Comparison of ENCODE assay signal across 19 cellular contexts in the genomic region with DNA sequence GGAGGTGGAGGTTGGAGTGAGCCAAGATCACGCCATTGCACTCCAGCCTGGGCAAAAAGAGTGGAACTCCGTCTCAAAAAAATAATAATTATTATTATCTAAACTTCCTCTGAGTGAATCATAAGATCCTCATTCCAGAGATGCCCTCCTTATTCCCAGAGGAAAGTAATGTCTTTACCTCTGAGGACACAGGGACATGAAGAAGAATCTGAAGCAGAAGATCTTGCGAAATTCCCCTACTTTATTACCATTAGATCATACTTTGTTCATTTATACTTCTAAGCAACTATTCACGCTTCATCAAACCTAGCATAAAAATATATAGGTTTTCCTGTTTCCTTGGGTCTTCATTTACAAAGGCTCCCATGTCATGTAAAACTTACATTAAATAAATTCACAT.
"Had no signal": no experiment of that assay in that cellular context is flagged by ENCODE, and none has a peak within 500 bp of the region (broad histone marks: within the 10 kb centered on the region; RNA-seq: fewer than 3 reads in every experiment).

No MANE protein-coding gene starts in this region.

- H3K36me3 ChIP-seq: spleen, uterus had no signal

- H3K27ac Mint-ChIP-seq: activated CD4-positive, alpha-beta memory T cell treated with anti-CD3 and anti-CD28 coated beads, Interleukin-2, amount 10 ng/mL, durations not matched to agents 7 days and 5 days; activated CD8-positive, alpha-beta memory T cell treated with anti-CD3 and anti-CD28 coated beads, Interleukin-2, amount 10 ng/mL, durations not matched to agents 7 days and 5 days; activated naive CD4-positive, alpha-beta T cell treated with anti-CD3 and anti-CD28 coated beads, Interleukin-2, amount 50 U/mL, for 24 hours; natural killer cell; progenitor cell of endocrine pancreas had no signal

- DNase-seq: activated CD4-positive, alpha-beta memory T cell treated with anti-CD3 and anti-CD28 coated beads, Interleukin-2, amount 10 ng/mL, durations not matched to agents 7 days and 5 days; activated CD4-positive, alpha-beta T cell treated with anti-CD3 and anti-CD28 coated beads for 48 hours; activated CD8-positive, alpha-beta memory T cell treated with anti-CD3 and anti-CD28 coated beads, Interleukin-2, amount 10 ng/mL, durations not matched to agents 7 days and 5 days; activated gamma-delta T cell treated with Interleukin-2 at 50 U/mL for 16 hours; activated T-cell treated with anti-CD3 and anti-CD28 coated beads for 4 hours; hypothalamus; left cardiac atrium; midbrain; natural killer cell; spleen; stimulated activated CD4-positive, alpha-beta T cell treated with anti-CD3 and anti-CD28 coated beads, Interleukin-4, amount 100 ng/mL, for 1 hour; stimulated activated naive CD4-positive, alpha-beta T cell; testis; trophoblast cell; uterus had no signal

- H3K9me3 ChIP-seq: spleen, testis, uterus had no signal

- H3K27me3 Mint-ChIP-seq: activated CD4-positive, alpha-beta memory T cell treated with anti-CD3 and anti-CD28 coated beads, Interleukin-2, amount 10 ng/mL, durations not matched to agents 7 days and 5 days; activated CD8-positive, alpha-beta memory T cell treated with anti-CD3 and anti-CD28 coated beads, Interleukin-2, amount 10 ng/mL, durations not matched to agents 7 days and 5 days; activated naive CD4-positive, alpha-beta T cell treated with anti-CD3 and anti-CD28 coated beads, Interleukin-2, amount 50 U/mL, for 24 hours; progenitor cell of endocrine pancreas had no signal

- ATAC-seq: activated CD8-positive, alpha-beta memory T cell treated with anti-CD3 and anti-CD28 coated beads, Interleukin-2, amount 10 ng/mL, durations not matched to agents 7 days and 5 days; left cardiac atrium; natural killer cell had no signal

- H3K36me3 Mint-ChIP-seq: activated CD8-positive, alpha-beta memory T cell treated with anti-CD3 and anti-CD28 coated beads, Interleukin-2, amount 10 ng/mL, durations not matched to agents 7 days and 5 days; activated naive CD4-positive, alpha-beta T cell treated with anti-CD3 and anti-CD28 coated beads, Interleukin-2, amount 50 U/mL, for 24 hours; natural killer cell had no signal

- H3K9me3 Mint-ChIP-seq: activated CD4-positive, alpha-beta memory T cell treated with anti-CD3 and anti-CD28 coated beads, Interleukin-2, amount 10 ng/mL, durations not matched to agents 7 days and 5 days; activated naive CD4-positive, alpha-beta T cell treated with anti-CD3 and anti-CD28 coated beads, Interleukin-2, amount 50 U/mL, for 24 hours; natural killer cell had no signal

- H3K27ac ChIP-seq: coronary artery, epithelial cell of prostate, spleen, testis, uterus had no signal

- H3K4me3 Mint-ChIP-seq: activated CD4-positive, alpha-beta memory T cell treated with anti-CD3 and anti-CD28 coated beads, Interleukin-2, amount 10 ng/mL, durations not matched to agents 7 days and 5 days; activated CD8-positive, alpha-beta memory T cell treated with anti-CD3 and anti-CD28 coated beads, Interleukin-2, amount 10 ng/mL, durations not matched to agents 7 days and 5 days; activated naive CD4-positive, alpha-beta T cell treated with anti-CD3 and anti-CD28 coated beads, Interleukin-2, amount 50 U/mL, for 24 hours; natural killer cell had no signal

- H3K4me3 ChIP-seq: coronary artery, spleen, testis, uterus had no signal
